In the genomic region with DNA sequence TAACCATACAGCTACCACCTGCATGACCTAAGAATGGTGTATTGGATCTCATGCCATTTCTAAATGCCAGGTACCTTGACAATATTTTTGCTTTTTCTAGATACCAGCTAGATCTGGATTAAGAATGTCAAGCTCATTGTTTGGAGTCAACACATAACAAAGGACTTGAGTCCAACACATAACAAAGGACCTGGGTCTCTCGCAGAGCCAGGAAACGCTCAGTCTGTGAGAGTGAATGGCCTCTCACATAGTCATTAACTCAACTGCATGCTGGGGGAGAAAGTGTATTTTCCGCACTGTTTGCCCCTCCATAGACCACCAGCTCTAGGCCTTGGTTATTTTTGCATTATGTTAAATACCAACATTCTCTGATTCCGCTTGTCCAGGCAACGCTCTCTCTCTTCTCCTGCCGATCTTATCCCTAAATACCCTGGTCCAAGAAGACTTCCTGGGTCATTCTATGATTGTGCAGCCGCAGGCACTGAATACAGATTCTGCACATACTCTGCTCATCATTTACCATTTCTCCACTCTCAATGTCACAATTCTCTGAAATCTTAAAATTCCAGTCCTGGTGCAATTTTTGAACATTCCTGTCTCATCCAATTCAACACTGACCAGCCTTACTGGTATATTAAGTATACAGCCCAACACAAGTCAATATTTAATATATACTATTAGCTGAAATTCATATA, we compare ENCODE assay signal across 20 cellular contexts. TPM values are rescaled to one million over a fixed set of nuclear protein-coding genes. Genes with fewer than 3 reads are reported as not detected.
"Had no signal": no experiment of that assay in that cellular context is flagged by ENCODE, and none has a peak within 500 bp of the region (broad histone marks: within the 10 kb centered on the region; RNA-seq: fewer than 3 reads in every experiment).

No MANE protein-coding gene starts in this region.

- ATAC-seq: activated CD4-positive, CD25-positive, alpha-beta regulatory T cell treated with anti-CD3 and anti-CD28 coated beads, Interleukin-2, amount 50 U/mL, for 24 hours; activated CD8-positive, alpha-beta memory T cell treated with anti-CD3 and anti-CD28 coated beads, Interleukin-2, amount 10 ng/mL, durations not matched to agents 7 days and 5 days; activated T-cell treated with anti-CD3 and anti-CD28 coated beads, Interleukin-2, amount 50 U/mL, for 4 hours; esophagus mucosa; lower lobe of right lung; stimulated activated naive CD8-positive, alpha-beta T cell treated with anti-CD3 and anti-CD28 coated beads, Interleukin-15, Interleukin-2, amounts not matched to agents 100 U/mL and 50 U/mL, for 24 hours had no signal

- H3K27me3 ChIP-seq: breast epithelium, testis had no signal

- H3K4me1 ChIP-seq: breast epithelium, lower lobe of right lung, testis had no signal

- DNase-seq: activated CD4-positive, alpha-beta T cell treated with anti-CD3 and anti-CD28 coated beads, Interleukin-2, amount 50 U/mL, for 4 hours; activated CD8-positive, alpha-beta memory T cell treated with anti-CD3 and anti-CD28 coated beads, Interleukin-2, amount 10 ng/mL, durations not matched to agents 7 days and 5 days; activated gamma-delta T cell; activated T-cell treated with anti-CD3 and anti-CD28 coated beads, Interleukin-2, amount 50 U/mL, for 4 hours; aorta; glutamatergic neuron; immature natural killer cell; lower lobe of right lung; occipital lobe; stimulated activated CD4-positive, alpha-beta T cell treated with anti-CD3 and anti-CD28 coated beads, Interleukin-2, amount 100 ng/mL, for 48 hours; stimulated activated CD8-positive, alpha-beta memory T cell treated with anti-CD3 and anti-CD28 coated beads, Interleukin-4, amount 100 ng/mL, for 48 hours; stimulated activated naive CD8-positive, alpha-beta T cell treated with anti-CD3 and anti-CD28 coated beads, Interleukin-15, Interleukin-2, amounts not matched to agents 100 U/mL and 50 U/mL, for 24 hours; testis had no signal

- H3K27ac Mint-ChIP-seq: activated CD8-positive, alpha-beta memory T cell treated with anti-CD3 and anti-CD28 coated beads, Interleukin-2, amount 10 ng/mL, durations not matched to agents 7 days and 5 days; activated naive CD8-positive, alpha-beta T cell; immature natural killer cell; mesothelial cell of epicardium; T-helper 2 cell treated with Interferon-gamma antibody and Interleukin-4, amounts not matched to agents 5 μg/mL and 100 μg/mL, for 36 hours had no signal

- H3K4me3 Mint-ChIP-seq: activated CD8-positive, alpha-beta memory T cell treated with anti-CD3 and anti-CD28 coated beads, Interleukin-2, amount 10 ng/mL, durations not matched to agents 7 days and 5 days; activated naive CD8-positive, alpha-beta T cell; activated T-cell treated with anti-CD3 and anti-CD28 coated beads, Interleukin-2, amount 50 U/mL, for 4 hours; immature natural killer cell; mesothelial cell of epicardium; T-helper 2 cell treated with Interferon-gamma antibody and Interleukin-4, amounts not matched to agents 5 μg/mL and 100 μg/mL, for 36 hours had no signal

- H3K4me3 ChIP-seq: breast epithelium, lower lobe of right lung, testis had no signal

- H3K36me3 Mint-ChIP-seq: activated CD8-positive, alpha-beta memory T cell treated with anti-CD3 and anti-CD28 coated beads, Interleukin-2, amount 10 ng/mL, durations not matched to agents 7 days and 5 days had no signal

- H3K27ac ChIP-seq: lower lobe of right lung had no signal

- H3K4me1 Mint-ChIP-seq: activated CD8-positive, alpha-beta memory T cell treated with anti-CD3 and anti-CD28 coated beads, Interleukin-2, amount 10 ng/mL, durations not matched to agents 7 days and 5 days; immature natural killer cell; mesothelial cell of epicardium had no signal

- H3K9me3 ChIP-seq: breast epithelium, lower lobe of right lung, testis had no signal

- H3K36me3 ChIP-seq: breast epithelium, lower lobe of right lung had no signal

RNA-seq across cellular contexts. Expression of gene ITIH5, which starts 31.2 kb away (rescaled TPM):
- total RNA-seq: activated CD8-positive, alpha-beta memory T cell treated with anti-CD3 and anti-CD28 coated beads, Interleukin-2, amount 10 ng/mL, durations not matched to agents 7 days and 5 days; activated T-cell treated with anti-CD3 and anti-CD28 coated beads, Interleukin-2, amount 50 U/mL, for 4 hours; pulmonary artery endothelial cell had no signal
- polyA plus RNA-seq: immature natural killer cell had no signal
